In genomic region chr16:24309222-24309905, GRCh38 we compare ENCODE assay signal across 13 cellular contexts. TPM values are rescaled to one million over a fixed set of nuclear protein-coding genes. Genes with fewer than 3 reads are reported as not detected.
DNase-seq lines count a peak whose midpoint lies in the region; ATAC-seq and TF ChIP-seq lines count a peak whose summit lies in the region.
"Had no signal": no experiment of that assay in that cellular context is flagged by ENCODE, and none has a peak within 500 bp of the region (broad histone marks: within the 10 kb centered on the region; RNA-seq: fewer than 3 reads in every experiment).

No MANE protein-coding gene starts in this region.

- H3K27ac Mint-ChIP-seq in activated naive CD4-positive, alpha-beta T cell treated with anti-CD3 and anti-CD28 coated beads, Interleukin-2, amount 50 U/mL, for 72 hours, result peak overlapping the region in 1 of 2 donors; percentile 67
- no peak overlapping the region for H3K27ac Mint-ChIP-seq in activated naive CD4-positive, alpha-beta T cell treated with anti-CD3 and anti-CD28 coated beads, Interleukin-2, amount 10 ng/mL, durations not matched to agents 7 days and 5 days
- H3K27ac Mint-ChIP-seq: CD4-positive, alpha-beta T cell had no signal

- no peak overlapping the region for H2AFZ ChIP-seq in fibroblast of lung (ENCODE audit: low read length)

- no peak overlapping the region for H3K4me3 ChIP-seq in fibroblast of lung (replicated peaks in 1 of 4; ENCODE audit: control extremely low read depth in 1 of 4, insufficient read depth in 1 of 4, low read depth in 3 of 4, low read length in 4 of 4)
- H3K4me3 ChIP-seq: Peyer's patch, right lobe of liver had no signal

- no peaks in the 10 kb centered on the region for H3K27me3 ChIP-seq in fibroblast of lung (ENCODE audit: control insufficient read depth, insufficient read depth, low read length)
- H3K27me3 ChIP-seq: Peyer's patch, right lobe of liver had no signal

- POLR2A ChIA-PET in RWPE1 (lab: Yijun Ruan, JAX; ENCODE audit: low non-redundant PET), result no interaction called here

- peak in 1 of 2 donors; percentile 60 for DNase-seq in activated naive CD4-positive, alpha-beta T cell treated with anti-CD3 and anti-CD28 coated beads, Interleukin-2, amount 50 U/mL, for 72 hours (ENCODE audit: low spot score in 2 of 2)
- no peak for DNase-seq in activated naive CD4-positive, alpha-beta T cell treated with anti-CD3 and anti-CD28 coated beads, Interleukin-2, amount 10 ng/mL, durations not matched to agents 7 days and 5 days
- peak; percentile 28 for DNase-seq in RWPE1 (ENCODE audit: low spot score)
- peak; percentile 9 to 67 for DNase-seq in fibroblast of lung (ENCODE audit: low read depth in 2 of 2)
- DNase-seq in stimulated activated naive CD8-positive, alpha-beta T cell treated with anti-CD3 and anti-CD28 coated beads, Interleukin-15, Interleukin-2, amounts not matched to agents 100 U/mL and 50 U/mL, for 24 hours, result peak; percentile 48
- no peak for DNase-seq in C1 segment of cervical spinal cord (lab: John Stamatoyannopoulos, UW)
- DNase-seq: CD4-positive, alpha-beta T cell; KBM-7; Peyer's patch had no signal

- TF ChIP-seq CTCF in RWPE1 (conservative IDR thresholded peaks at IDR 0.05; ENCODE audit: low read depth) (no peak), fibroblast of lung (conservative IDR thresholded peaks at IDR 0.05 in 1 of 2, IDR thresholded peaks at IDR 0.05 in 1 of 2; ENCODE audit: low read depth in 1 of 2, low read length in 2 of 2) (no peak)

- CTCF ChIA-PET in activated naive CD4-positive, alpha-beta T cell treated with anti-CD3 and anti-CD28 coated beads, Interleukin-2, amount 10 ng/mL, durations not matched to agents 7 days and 5 days (lab: Charles Lee), result no interaction called here
- CTCF ChIA-PET in RWPE1 (lab: Yijun Ruan, JAX), result interaction anchor here (1.0 kb wide), 1 partner anchor 56 kb away, joined by 3 read pairs; no protein-coding TSS in a partner anchor

- H3K36me3 Mint-ChIP-seq in activated naive CD4-positive, alpha-beta T cell treated with anti-CD3 and anti-CD28 coated beads, Interleukin-2, amount 50 U/mL, for 72 hours, result no peaks in the 10 kb centered on the region
- no peaks in the 10 kb centered on the region for H3K36me3 Mint-ChIP-seq in activated naive CD4-positive, alpha-beta T cell treated with anti-CD3 and anti-CD28 coated beads, Interleukin-2, amount 10 ng/mL, durations not matched to agents 7 days and 5 days

- H4K20me1 ChIP-seq in fibroblast of lung (ENCODE audit: control insufficient read depth, extremely low read depth, insufficient read depth, low read length), result no peaks in the 10 kb centered on the region

- H3K27me3 Mint-ChIP-seq in activated naive CD4-positive, alpha-beta T cell treated with anti-CD3 and anti-CD28 coated beads, Interleukin-2, amount 10 ng/mL, durations not matched to agents 7 days and 5 days, result peaks cover 9% of the 10 kb centered on the region

- H3K79me2 ChIP-seq in fibroblast of lung (ENCODE audit: control insufficient read depth, insufficient read depth, low read length), result no peaks in the 10 kb centered on the region

- no peak overlapping the region for H3K9ac ChIP-seq in fibroblast of lung (ENCODE audit: insufficient read depth, low read length)

- no peaks in the 10 kb centered on the region for H3K36me3 ChIP-seq in fibroblast of lung (ENCODE audit: control insufficient read depth, insufficient read depth, low read length)
- H3K36me3 ChIP-seq: Peyer's patch, right lobe of liver had no signal

- H3K4me1 ChIP-seq in fibroblast of lung (ENCODE audit: control insufficient read depth, extremely low read depth, insufficient read depth, low read length), result no peaks in the 10 kb centered on the region
- H3K4me1 ChIP-seq: Peyer's patch, right lobe of liver had no signal

- H3K27ac ChIP-seq in RWPE1, result no peak overlapping the region
- H3K27ac ChIP-seq in fibroblast of lung (ENCODE audit: insufficient read depth, low read length), result no peak overlapping the region
- H3K27ac ChIP-seq: Peyer's patch, right lobe of liver had no signal

- H3K4me3 Mint-ChIP-seq in activated naive CD4-positive, alpha-beta T cell treated with anti-CD3 and anti-CD28 coated beads, Interleukin-2, amount 10 ng/mL, durations not matched to agents 7 days and 5 days, result no peak overlapping the region
- H3K4me3 Mint-ChIP-seq: CD4-positive, alpha-beta T cell had no signal

- no peaks in the 10 kb centered on the region for H3K9me3 ChIP-seq in fibroblast of lung (ENCODE audit: control insufficient read depth, insufficient read depth, low read depth, low read length)
- H3K9me3 ChIP-seq: Peyer's patch, right lobe of liver had no signal

- H3K4me2 ChIP-seq in fibroblast of lung (ENCODE audit: extremely low read depth, insufficient read depth, low read length), result no peak overlapping the region

- ATAC-seq in activated naive CD4-positive, alpha-beta T cell treated with anti-CD3 and anti-CD28 coated beads, Interleukin-2, amount 50 U/mL, for 72 hours, result peak; percentile 31 to 90
- no peak for ATAC-seq in stimulated activated naive CD8-positive, alpha-beta T cell treated with anti-CD3 and anti-CD28 coated beads, Interleukin-15, Interleukin-2, amounts not matched to agents 100 U/mL and 50 U/mL, for 24 hours
- ATAC-seq in HG02870 (IDR thresholded peaks at IDR 0.05; ENCODE audit: unreplicated experiment) (no peak), GM18868 (IDR thresholded peaks at IDR 0.05; ENCODE audit: unreplicated experiment) (no peak)
- ATAC-seq: right lobe of liver had no signal

- no peaks in the 10 kb centered on the region for H3K4me1 Mint-ChIP-seq in activated naive CD4-positive, alpha-beta T cell treated with anti-CD3 and anti-CD28 coated beads, Interleukin-2, amount 10 ng/mL, durations not matched to agents 7 days and 5 days

- no peaks in the 10 kb centered on the region for H3K9me3 Mint-ChIP-seq in activated naive CD4-positive, alpha-beta T cell treated with anti-CD3 and anti-CD28 coated beads, Interleukin-2, amount 50 U/mL, for 72 hours
- H3K9me3 Mint-ChIP-seq in activated naive CD4-positive, alpha-beta T cell treated with anti-CD3 and anti-CD28 coated beads, Interleukin-2, amount 10 ng/mL, durations not matched to agents 7 days and 5 days, result no peaks in the 10 kb centered on the region
- H3K9me3 Mint-ChIP-seq: CD4-positive, alpha-beta T cell had no signal

RNA-seq across cellular contexts. Expression of gene CACNG3, which starts 53.2 kb away (rescaled TPM):
- total RNA-seq in activated naive CD4-positive, alpha-beta T cell treated with anti-CD3 and anti-CD28 coated beads, Interleukin-2, amount 50 U/mL, for 72 hours, result not detected
- not detected in 2 replicates for total RNA-seq in fibroblast of lung
- not detected in 2 replicates for polyA plus RNA-seq in fibroblast of lung
- polyA plus RNA-seq in fibroblast of lung (2012), result not detected in 2 replicates
- not detected in 2 replicates for polyA minus RNA-seq in fibroblast of lung (ENCODE audit: low replicate concordance)
- total RNA-seq: CD4-positive, alpha-beta T cell; liver; Peyer's patch; right lobe of liver had no signal
- polyA plus RNA-seq: liver had no signal

Comparison
In these comparisons a context has a peak if more than half of its experiments do, and no peak if none do; other contexts are left out.
1. ATAC-seq: peak in activated naive CD4-positive, alpha-beta T cell treated with anti-CD3 and anti-CD28 coated beads, Interleukin-2, amount 50 U/mL, for 72 hours (2 of 2); none in stimulated activated naive CD8-positive, alpha-beta T cell treated with anti-CD3 and anti-CD28 coated beads, Interleukin-15, Interleukin-2, amounts not matched to agents 100 U/mL and 50 U/mL, for 24 hours (single experiment), HG02870 (single experiment) and GM18868 (single experiment).
2. DNase-seq: peak in RWPE1 (single experiment), fibroblast of lung (2 of 2) and stimulated activated naive CD8-positive, alpha-beta T cell treated with anti-CD3 and anti-CD28 coated beads, Interleukin-15, Interleukin-2, amounts not matched to agents 100 U/mL and 50 U/mL, for 24 hours (single experiment); none in activated naive CD4-positive, alpha-beta T cell treated with anti-CD3 and anti-CD28 coated beads, Interleukin-2, amount 10 ng/mL, durations not matched to agents 7 days and 5 days (single experiment) and C1 segment of cervical spinal cord (0 of 14).